ENCODE assay signal across 8 cellular contexts in genomic region chr16:19502395-19503131, GRCh38. TPM values are rescaled to one million over a fixed set of nuclear protein-coding genes. Genes with fewer than 3 reads are reported as not detected.
DNase-seq lines count a peak whose midpoint lies in the region; ATAC-seq and TF ChIP-seq lines count a peak whose summit lies in the region.

No MANE protein-coding gene starts in this region.

- H3K4me3 ChIP-seq in AG09309 (ENCODE audit: control insufficient read depth, low read depth, low read length) (no peak overlapping the region), mesenchymal stem cell (ENCODE audit: insufficient read depth in 1 of 2, low read depth in 1 of 2, low read length in 2 of 2) (no peak overlapping the region)

- ATAC-seq in HG02610 (IDR thresholded peaks at IDR 0.05; ENCODE audit: unreplicated experiment) = no peak

- DNase-seq in AG09309 (ENCODE audit: low read depth) (no peak), H4 (ENCODE audit: low spot score) (peak; percentile 35), NCI-H748 (lab: John Stamatoyannopoulos, UW; ENCODE audit: unreplicated experiment) (peak; percentile 64), ecto neural progenitor cell (ENCODE audit: low spot score) (peak; percentile 80), mesenchymal stem cell (peak; percentile 72)
- DNase-seq in activated CD4-positive, alpha-beta T cell treated with anti-CD3 and anti-CD28 coated beads, Interleukin-2, amount 50 U/mL, for 24 hours (ENCODE audit: low read depth in 1 of 2, low spot score in 1 of 2) = peak; percentile 28 to 54
- DNase-seq in stimulated activated CD8-positive, alpha-beta memory T cell treated with anti-CD3 and anti-CD28 coated beads, Interleukin-4, amount 100 ng/mL, for 48 hours = peak; percentile 81

- no peak overlapping the region for H3K23ac ChIP-seq in mesenchymal stem cell (ENCODE audit: low read length in 2 of 2)

- H3K4ac ChIP-seq in mesenchymal stem cell (ENCODE audit: low read depth in 1 of 2, low read length in 2 of 2) = no peak overlapping the region

- no peak overlapping the region for H2AK5ac ChIP-seq in mesenchymal stem cell (ENCODE audit: low read length, severe bottlenecking)

- no peak overlapping the region for H2BK5ac ChIP-seq in mesenchymal stem cell (ENCODE audit: low read depth, low read length, poor library complexity, severe bottlenecking)

- no peaks in the 10 kb centered on the region for H3K27me3 ChIP-seq in mesenchymal stem cell (ENCODE audit: control insufficient read depth in 1 of 2, insufficient read depth in 1 of 2, low read length in 2 of 2)

- TF ChIP-seq CTCF in AG09309 (IDR thresholded peaks at IDR 0.05; ENCODE audit: control insufficient read depth, insufficient read depth, low read depth, low read length, missing control alignments) = peak; percentile 75

- H3K4me1 ChIP-seq in mesenchymal stem cell (ENCODE audit: control insufficient read depth, insufficient read depth, low read depth, low read length) = no peaks in the 10 kb centered on the region

- peaks cover 7% of the 10 kb centered on the region for H3K79me1 ChIP-seq in mesenchymal stem cell (replicated peaks; ENCODE audit: low read length, poor library complexity, severe bottlenecking)

- no peak overlapping the region for H2BK120ac ChIP-seq in mesenchymal stem cell (ENCODE audit: low read depth, low read length)

- H3K9ac ChIP-seq in mesenchymal stem cell (ENCODE audit: low read length) = no peak overlapping the region

- no peak overlapping the region for H4K91ac ChIP-seq in mesenchymal stem cell (ENCODE audit: low read length)

- H3K14ac ChIP-seq in mesenchymal stem cell (ENCODE audit: low read length in 2 of 2) = no peak overlapping the region

- no peak overlapping the region for H3K18ac ChIP-seq in mesenchymal stem cell (ENCODE audit: low read depth in 1 of 2, low read length in 2 of 2)

- no peak overlapping the region for H4K8ac ChIP-seq in mesenchymal stem cell (ENCODE audit: low read length)

- no peak overlapping the region for H2BK12ac ChIP-seq in mesenchymal stem cell (ENCODE audit: low read length in 2 of 2)

- H3K4me2 ChIP-seq in mesenchymal stem cell (ENCODE audit: low read length, poor library complexity, severe bottlenecking) = no peak overlapping the region

- H2AFZ ChIP-seq in mesenchymal stem cell (ENCODE audit: low read depth, low read length) = no peak overlapping the region

- H2BK15ac ChIP-seq in mesenchymal stem cell (ENCODE audit: low read depth, poor library complexity, severe bottlenecking) = no peak overlapping the region

- peaks cover 34 to 75% of the 10 kb centered on the region in 2 experiments for H3K36me3 ChIP-seq in mesenchymal stem cell (ENCODE audit: control insufficient read depth in 1 of 2, insufficient read depth in 2 of 2, low read depth in 1 of 2, low read length in 2 of 2)

- no peaks in the 10 kb centered on the region for H3K9me3 ChIP-seq in mesenchymal stem cell (ENCODE audit: control insufficient read depth, low read length)

- H3K27ac ChIP-seq in mesenchymal stem cell (ENCODE audit: low read length, poor library complexity, severe bottlenecking) = no peak overlapping the region

- WGBS in mesenchymal stem cell = 100% methylated on average over 2 of the region's 3 CpGs

RNA-seq across cellular contexts. Expression of gene GDE1, which starts 19.3 kb away (rescaled TPM):
- 87.4 and 87.7 TPM in 2 replicates for total RNA-seq in H4 (2014; rRNA removed; shearing (Covaris generic))
- 166 TPM for polyA plus RNA-seq in mesenchymal stem cell (2013, experiment 1 of 2)
- polyA plus RNA-seq in mesenchymal stem cell (2013, experiment 2 of 2) = 169 TPM

RNA-seq across cellular contexts. Expression of gene CCP110, which starts 21.2 kb away (rescaled TPM):
- total RNA-seq in H4 (2014; rRNA removed; shearing (Covaris generic)) = 7.0 and 8.0 TPM in 2 replicates
- polyA plus RNA-seq in mesenchymal stem cell (2013, experiment 1 of 2) = 8.4 TPM
- polyA plus RNA-seq in mesenchymal stem cell (2013, experiment 2 of 2) = 8.1 TPM

RNA-seq across cellular contexts. Expression of gene VPS35L, which starts 52.9 kb away (rescaled TPM):
- total RNA-seq in H4 (2014; rRNA removed; shearing (Covaris generic)) = 21.5 and 32.9 TPM in 2 replicates
- 60.5 TPM for polyA plus RNA-seq in mesenchymal stem cell (2013, experiment 1 of 2)
- 56.6 TPM for polyA plus RNA-seq in mesenchymal stem cell (2013, experiment 2 of 2)
